In the genomic region with DNA sequence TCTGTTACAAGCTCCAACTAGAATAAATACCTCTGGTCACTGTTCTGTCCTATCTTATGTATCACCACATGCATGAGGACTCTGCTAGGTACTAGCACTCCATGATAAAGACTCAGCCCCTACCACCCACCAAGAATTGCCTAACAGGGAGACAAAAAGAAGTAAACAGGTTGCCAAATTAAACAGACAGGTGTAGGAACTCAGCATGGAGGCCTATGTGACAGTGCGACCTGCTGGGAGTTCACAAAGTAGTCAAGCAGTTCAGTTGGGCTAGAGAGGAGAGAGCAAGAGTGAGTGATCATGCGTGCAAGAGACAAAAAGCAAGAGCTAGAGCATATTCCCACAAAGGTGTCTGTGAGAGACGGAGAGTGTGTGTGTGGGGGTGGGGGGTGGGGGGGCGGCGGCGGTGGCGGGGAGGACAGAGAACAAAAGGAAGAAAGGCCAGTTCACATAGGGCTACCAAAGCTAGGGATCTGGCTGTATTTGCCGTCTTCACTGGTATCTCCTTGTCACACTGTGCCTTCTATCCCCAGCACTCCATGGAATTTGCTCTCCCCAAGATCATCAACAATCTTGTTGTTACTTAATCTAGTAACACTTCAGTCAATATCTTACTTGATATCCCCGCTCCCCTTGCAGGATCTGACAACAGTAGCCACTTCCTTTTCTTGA, we compare ENCODE assay signal across 22 cellular contexts.
DNase-seq lines count a peak whose midpoint lies in the region; ATAC-seq and TF ChIP-seq lines count a peak whose summit lies in the region.
"Had no signal": no experiment of that assay in that cellular context is flagged by ENCODE, and none has a peak within 500 bp of the region (broad histone marks: within the 10 kb centered on the region; RNA-seq: fewer than 3 reads in every experiment).

No MANE protein-coding gene starts in this region.

- no peaks in the 10 kb centered on the region for H3K4me1 ChIP-seq in mucosa of descending colon (ENCODE audit: low read depth)
- H3K4me1 ChIP-seq: foreskin keratinocyte had no signal

- no peaks in the 10 kb centered on the region for H3K36me3 Mint-ChIP-seq in activated CD4-positive, alpha-beta T cell treated with anti-CD3 and anti-CD28 coated beads, Interleukin-2, amount 10 ng/mL, durations not matched to agents 24 days and 14 days (ENCODE audit: low read depth)
- no peaks in the 10 kb centered on the region for H3K36me3 Mint-ChIP-seq in progenitor cell of endocrine pancreas (ENCODE audit: insufficient read depth)
- no peaks in the 10 kb centered on the region for H3K36me3 Mint-ChIP-seq in effector memory CD8-positive, alpha-beta T cell (ENCODE audit: insufficient read depth)

- intact Hi-C loops in activated CD4-positive, alpha-beta T cell treated with anti-CD3 and anti-CD28 coated beads, Interleukin-2, amount 10 ng/mL, durations not matched to agents 24 days and 14 days (cut with micrococcal nuclease): loop anchor here (5.0 kb wide), 1 partner anchor 41 kb away; no protein-coding TSS in a partner anchor
- intact Hi-C loops in mucosa of descending colon (cut with DNase I, micrococcal nuclease): no loop called here

- no peaks in the 10 kb centered on the region for H3K36me3 ChIP-seq in mucosa of descending colon (ENCODE audit: low read depth)
- H3K36me3 ChIP-seq: adrenal gland, tibial artery had no signal

- peak overlapping the region; percentile 19 for H3K27ac Mint-ChIP-seq in activated CD4-positive, alpha-beta T cell treated with anti-CD3 and anti-CD28 coated beads, Interleukin-2, amount 10 ng/mL, durations not matched to agents 24 days and 14 days
- peak overlapping the region; percentile 34 for H3K27ac Mint-ChIP-seq in progenitor cell of endocrine pancreas
- peak overlapping the region in 1 of 2 donors; percentile 4 for H3K27ac Mint-ChIP-seq in effector memory CD8-positive, alpha-beta T cell
- H3K27ac Mint-ChIP-seq: activated T-cell treated with anti-CD3 and anti-CD28 coated beads, Interleukin-2, amount 50 U/mL, for 72 hours had no signal

- H3K27me3 Mint-ChIP-seq in activated CD4-positive, alpha-beta T cell treated with anti-CD3 and anti-CD28 coated beads, Interleukin-2, amount 10 ng/mL, durations not matched to agents 24 days and 14 days: no peaks in the 10 kb centered on the region
- no peaks in the 10 kb centered on the region for H3K27me3 Mint-ChIP-seq in progenitor cell of endocrine pancreas
- H3K27me3 Mint-ChIP-seq in effector memory CD8-positive, alpha-beta T cell: no peaks in the 10 kb centered on the region

- no peaks in the 10 kb centered on the region for H3K9me3 ChIP-seq in mucosa of descending colon
- H3K9me3 ChIP-seq: adrenal gland, tibial artery had no signal

- no peak for DNase-seq in activated CD4-positive, alpha-beta T cell treated with anti-CD3 and anti-CD28 coated beads, Interleukin-2, amount 10 ng/mL, durations not matched to agents 24 days and 14 days
- DNase-seq in activated CD4-positive, alpha-beta T cell treated with anti-CD3 and anti-CD28 coated beads for 4 hours: no peak
- peak; percentile 95 for DNase-seq in NCI-H345 (lab: John Stamatoyannopoulos, UW)
- DNase-seq in globus pallidus (ENCODE audit: low spot score): peak; percentile 33
- DNase-seq in progenitor cell of endocrine pancreas (ENCODE audit: low spot score, unreplicated experiment): no peak
- no peak for DNase-seq in effector memory CD8-positive, alpha-beta T cell
- no peak for DNase-seq in mucosa of descending colon
- no peak for DNase-seq in NCI-H2029 treated with DMSO at 0.1 percent for 48 hours (lab: John Stamatoyannopoulos, UW)
- DNase-seq: activated CD4-positive, alpha-beta T cell treated with anti-CD3 and anti-CD28 coated beads, Interleukin-2, amount 50 U/mL, for 48 hours; activated T-cell treated with anti-CD3 and anti-CD28 coated beads, Interleukin-2, amount 50 U/mL, for 72 hours; adrenal gland; cerebellar nuclear complex; foreskin keratinocyte; HCEC 1CT; MV-4-11; NCI-H446 treated with DMSO at 0.1 percent for 48 hours; occipital lobe; stimulated activated CD4-positive, alpha-beta T cell treated with anti-CD3 and anti-CD28 coated beads, Interleukin-4, amount 100 ng/mL, for 24 hours; tibial artery had no signal

- peaks cover 20% of the 10 kb centered on the region for H3K4me1 Mint-ChIP-seq in activated CD4-positive, alpha-beta T cell treated with anti-CD3 and anti-CD28 coated beads, Interleukin-2, amount 10 ng/mL, durations not matched to agents 24 days and 14 days
- peaks cover 38% of the 10 kb centered on the region for H3K4me1 Mint-ChIP-seq in progenitor cell of endocrine pancreas (ENCODE audit: low read depth)
- peaks cover 22 to 36% of the 10 kb centered on the region in 2 donors for H3K4me1 Mint-ChIP-seq in effector memory CD8-positive, alpha-beta T cell (ENCODE audit: low read depth in 2 of 2)

- no peak overlapping the region for H3K4me3 Mint-ChIP-seq in activated CD4-positive, alpha-beta T cell treated with anti-CD3 and anti-CD28 coated beads, Interleukin-2, amount 10 ng/mL, durations not matched to agents 24 days and 14 days
- H3K4me3 Mint-ChIP-seq in progenitor cell of endocrine pancreas (ENCODE audit: low read depth): no peak overlapping the region
- H3K4me3 Mint-ChIP-seq in effector memory CD8-positive, alpha-beta T cell: no peak overlapping the region
- H3K4me3 Mint-ChIP-seq: CD14-positive monocyte had no signal

- H3K9me3 Mint-ChIP-seq in activated CD4-positive, alpha-beta T cell treated with anti-CD3 and anti-CD28 coated beads, Interleukin-2, amount 10 ng/mL, durations not matched to agents 24 days and 14 days: no peaks in the 10 kb centered on the region
- H3K9me3 Mint-ChIP-seq in progenitor cell of endocrine pancreas (ENCODE audit: low read depth): no peaks in the 10 kb centered on the region
- no peaks in the 10 kb centered on the region for H3K9me3 Mint-ChIP-seq in effector memory CD8-positive, alpha-beta T cell
- H3K9me3 Mint-ChIP-seq: activated T-cell treated with anti-CD3 and anti-CD28 coated beads, Interleukin-2, amount 50 U/mL, for 72 hours; CD14-positive monocyte had no signal

- no peak for ATAC-seq in effector memory CD8-positive, alpha-beta T cell (replicated peaks)
- ATAC-seq in mucosa of descending colon: no peak
- ATAC-seq: activated T-cell treated with anti-CD3 and anti-CD28 coated beads, Interleukin-2, amount 50 U/mL, for 72 hours; foreskin keratinocyte; Panc1 had no signal

- TF ChIP-seq CTCF in progenitor cell of endocrine pancreas (IDR thresholded peaks at IDR 0.05; ENCODE audit: unreplicated experiment) (no peak), mucosa of descending colon (IDR thresholded peaks at IDR 0.05) (no peak)

- H3K4me3 ChIP-seq in mucosa of descending colon: no peak overlapping the region
- H3K4me3 ChIP-seq: adrenal gland, SK-N-MC, tibial artery had no signal

Comparison
In these comparisons a context has a peak if more than half of its experiments do, and no peak if none do; other contexts are left out.
1. DNase-seq: peak in NCI-H345 (single experiment) and globus pallidus (single experiment); none in activated CD4-positive, alpha-beta T cell treated with anti-CD3 and anti-CD28 coated beads, Interleukin-2, amount 10 ng/mL, durations not matched to agents 24 days and 14 days (single experiment), activated CD4-positive, alpha-beta T cell treated with anti-CD3 and anti-CD28 coated beads for 4 hours (0 of 2), progenitor cell of endocrine pancreas (single experiment), effector memory CD8-positive, alpha-beta T cell (0 of 3), mucosa of descending colon (0 of 3) and NCI-H2029 treated with DMSO at 0.1 percent for 48 hours (single experiment).